ENCODE assay signal across 16 cellular contexts in genomic region chr11:468493-468892, GRCh38. TPM values are rescaled to one million over a fixed set of nuclear protein-coding genes. Genes with fewer than 3 reads are reported as not detected.
DNase-seq lines count a peak whose midpoint lies in the region; ATAC-seq and TF ChIP-seq lines count a peak whose summit lies in the region.
"Had no signal": no experiment of that assay in that cellular context is flagged by ENCODE, and none has a peak within 500 bp of the region (broad histone marks: within the 10 kb centered on the region; RNA-seq: fewer than 3 reads in every experiment).

No MANE protein-coding gene starts in this region.

- H2AFZ ChIP-seq in neural progenitor cell (replicated peaks) = no peak overlapping the region

- H3K27me3 Mint-ChIP-seq in T-helper 2 cell treated with Interferon-gamma antibody and Interleukin-4, amounts not matched to agents 5 μg/mL and 100 μg/mL, for 36 hours (ENCODE audit: low read depth) = no peaks in the 10 kb centered on the region
- H3K27me3 Mint-ChIP-seq in neural progenitor cell (ENCODE audit: insufficient read depth, low read depth) = no peaks in the 10 kb centered on the region

- peaks cover 2% of the 10 kb centered on the region for H4K20me1 ChIP-seq in neural progenitor cell (ENCODE audit: low read depth)

- peak overlapping the region; percentile 42 for H3K9ac ChIP-seq in neural progenitor cell

- H3K36me3 Mint-ChIP-seq in T-helper 2 cell treated with Interferon-gamma antibody and Interleukin-4, amounts not matched to agents 5 μg/mL and 100 μg/mL, for 36 hours (ENCODE audit: low read depth) = peaks cover 2% of the 10 kb centered on the region
- peaks cover 10% of the 10 kb centered on the region for H3K36me3 Mint-ChIP-seq in neural progenitor cell
- H3K36me3 Mint-ChIP-seq: natural killer cell had no signal

- no peak for TF ChIP-seq POLR2A in vagina (IDR thresholded peaks at IDR 0.05)

- TF ChIP-seq CTCF in cardiac muscle cell (IDR thresholded peaks at IDR 0.05; ENCODE audit: low read depth, low read length) (no peak), neural progenitor cell (IDR thresholded peaks at IDR 0.05) (no peak), vagina (IDR thresholded peaks at IDR 0.05) (no peak)

- H3K9me3 Mint-ChIP-seq in T-helper 2 cell treated with Interferon-gamma antibody and Interleukin-4, amounts not matched to agents 5 μg/mL and 100 μg/mL, for 36 hours = no peaks in the 10 kb centered on the region
- H3K9me3 Mint-ChIP-seq in neural progenitor cell = no peaks in the 10 kb centered on the region
- H3K9me3 Mint-ChIP-seq: natural killer cell had no signal

- ATAC-seq in HG03571 (IDR thresholded peaks at IDR 0.05; ENCODE audit: unreplicated experiment) = no peak
- ATAC-seq: natural killer cell had no signal

- no peak overlapping the region for H3K4me3 Mint-ChIP-seq in T-helper 2 cell treated with Interferon-gamma antibody and Interleukin-4, amounts not matched to agents 5 μg/mL and 100 μg/mL, for 36 hours
- H3K4me3 Mint-ChIP-seq in neural progenitor cell = no peak overlapping the region
- H3K4me3 Mint-ChIP-seq: natural killer cell had no signal

- DNase-seq in T-helper 2 cell treated with Interferon-gamma antibody and Interleukin-4, amounts not matched to agents 5 μg/mL and 100 μg/mL, for 36 hours (ENCODE audit: low spot score) = no peak
- no peak for DNase-seq in T-helper 2 cell
- peak in 1 of 2 donors; percentile 43 for DNase-seq in cardiac muscle cell (ENCODE audit: low read depth in 1 of 2, low spot score in 1 of 2)
- DNase-seq in neural progenitor cell (ENCODE audit: low spot score) = no peak
- no peak for DNase-seq in vagina (ENCODE audit: extremely low spot score in 2 of 2)
- no peak for DNase-seq in GM03348 (ENCODE audit: low spot score)
- no peak for DNase-seq in NCI-H2107 treated with DMSO at 0.1 percent for 48 hours (lab: John Stamatoyannopoulos, UW; ENCODE audit: unreplicated experiment)
- DNase-seq: DMS 273 treated with DMSO at 0.1 percent for 48 hours; natural killer cell; NCI-H2171 treated with DMSO at 0.1 percent for 48 hours; stimulated activated CD4-positive, alpha-beta T cell treated with anti-CD3 and anti-CD28 coated beads, Interleukin-15, amount 100 ng/mL, for 24 hours; WERI-Rb-1 had no signal

- H3K79me2 ChIP-seq in neural progenitor cell (ENCODE audit: low read depth) = peaks cover 3% of the 10 kb centered on the region

- no peaks in the 10 kb centered on the region for H3K9me3 ChIP-seq in cardiac muscle cell (ENCODE audit: low read depth)
- no peaks in the 10 kb centered on the region for H3K9me3 ChIP-seq in neural progenitor cell (ENCODE audit: low read depth)
- no peaks in the 10 kb centered on the region for H3K9me3 ChIP-seq in vagina
- H3K9me3 ChIP-seq: HAP-1 had no signal

- peaks cover 3% of the 10 kb centered on the region for H3K36me3 ChIP-seq in cardiac muscle cell
- no peaks in the 10 kb centered on the region for H3K36me3 ChIP-seq in neural progenitor cell
- no peaks in the 10 kb centered on the region for H3K36me3 ChIP-seq in vagina

- H3K27me3 ChIP-seq in cardiac muscle cell (no peaks in the 10 kb centered on the region), neural progenitor cell (no peaks in the 10 kb centered on the region), vagina (no peaks in the 10 kb centered on the region)

- H3K27ac ChIP-seq in cardiac muscle cell = peak overlapping the region; percentile 90
- H3K27ac ChIP-seq in neural progenitor cell = no peak overlapping the region
- H3K27ac ChIP-seq in vagina = peak overlapping the region; percentile 93

- no peaks in the 10 kb centered on the region for H3K4me1 Mint-ChIP-seq in T-helper 2 cell treated with Interferon-gamma antibody and Interleukin-4, amounts not matched to agents 5 μg/mL and 100 μg/mL, for 36 hours (ENCODE audit: low read depth)
- peaks cover 19% of the 10 kb centered on the region for H3K4me1 Mint-ChIP-seq in neural progenitor cell
- H3K4me1 Mint-ChIP-seq: natural killer cell had no signal

- no peak overlapping the region for H3K4me2 ChIP-seq in neural progenitor cell

- intact Hi-C loops in vagina (cut with DNase I) = no loop called here

- H3F3A ChIP-seq in neural progenitor cell (ENCODE audit: low read depth) = peaks cover 6% of the 10 kb centered on the region

- H3K4me3 ChIP-seq in cardiac muscle cell (no peak overlapping the region), neural progenitor cell (no peak overlapping the region), vagina (no peak overlapping the region)
- H3K4me3 ChIP-seq: HAP-1 had no signal

- peak overlapping the region; percentile 52 for H3K27ac Mint-ChIP-seq in T-helper 2 cell treated with Interferon-gamma antibody and Interleukin-4, amounts not matched to agents 5 μg/mL and 100 μg/mL, for 36 hours
- H3K27ac Mint-ChIP-seq in neural progenitor cell = peak overlapping the region; percentile 92
- H3K27ac Mint-ChIP-seq: natural killer cell had no signal

- H3K4me1 ChIP-seq in cardiac muscle cell (ENCODE audit: low read depth) = peaks cover 19% of the 10 kb centered on the region
- H3K4me1 ChIP-seq in neural progenitor cell = no peaks in the 10 kb centered on the region
- H3K4me1 ChIP-seq in vagina = peaks cover 11% of the 10 kb centered on the region
- H3K4me1 ChIP-seq: HAP-1 had no signal

RNA-seq across cellular contexts. Expression of gene PTDSS2, which starts 18.4 kb away (rescaled TPM):
- total RNA-seq in cardiac muscle cell = 178 and 202 TPM in 2 replicates
- polyA plus RNA-seq in cardiac muscle cell = 69.6 and 83.1 TPM in 2 replicates
- 24.7 and 44.2 TPM in 2 replicates for total RNA-seq in neural progenitor cell (ENCODE audit: low replicate concordance)
- 36.1 TPM for total RNA-seq in vagina

RNA-seq across cellular contexts. Expression of gene ANO9, which starts 26.7 kb away (rescaled TPM):
- 0.51 TPM in 1 of 2 replicates, not detected in the other for total RNA-seq in cardiac muscle cell
- 0.23 and 1.2 TPM in 2 replicates for polyA plus RNA-seq in cardiac muscle cell
- total RNA-seq in neural progenitor cell (ENCODE audit: low replicate concordance) = 1.3 and 4.7 TPM in 2 replicates
- 12.0 TPM for total RNA-seq in vagina
- total RNA-seq: A172, LHCN-M2 had no signal

RNA-seq across cellular contexts. Expression of gene RNH1, which starts 38.5 kb away (rescaled TPM):
- 149 and 186 TPM in 2 replicates for total RNA-seq in cardiac muscle cell
- polyA plus RNA-seq in cardiac muscle cell = 157 and 176 TPM in 2 replicates
- total RNA-seq in neural progenitor cell (ENCODE audit: low replicate concordance) = 10.5 and 44.8 TPM in 2 replicates
- total RNA-seq in vagina = 252 TPM

RNA-seq across cellular contexts. Expression of gene SIGIRR, which starts 53.7 kb away (rescaled TPM):
- total RNA-seq in cardiac muscle cell (45.6 and 69.5 TPM in 2 replicates), neural progenitor cell (ENCODE audit: low replicate concordance) (5.4 and 8.4 TPM in 2 replicates), vagina (48.1 TPM)
- 35.7 and 46.8 TPM in 2 replicates for polyA plus RNA-seq in cardiac muscle cell
